ENCODE assay signal across 1 cellular context in the genomic region with DNA sequence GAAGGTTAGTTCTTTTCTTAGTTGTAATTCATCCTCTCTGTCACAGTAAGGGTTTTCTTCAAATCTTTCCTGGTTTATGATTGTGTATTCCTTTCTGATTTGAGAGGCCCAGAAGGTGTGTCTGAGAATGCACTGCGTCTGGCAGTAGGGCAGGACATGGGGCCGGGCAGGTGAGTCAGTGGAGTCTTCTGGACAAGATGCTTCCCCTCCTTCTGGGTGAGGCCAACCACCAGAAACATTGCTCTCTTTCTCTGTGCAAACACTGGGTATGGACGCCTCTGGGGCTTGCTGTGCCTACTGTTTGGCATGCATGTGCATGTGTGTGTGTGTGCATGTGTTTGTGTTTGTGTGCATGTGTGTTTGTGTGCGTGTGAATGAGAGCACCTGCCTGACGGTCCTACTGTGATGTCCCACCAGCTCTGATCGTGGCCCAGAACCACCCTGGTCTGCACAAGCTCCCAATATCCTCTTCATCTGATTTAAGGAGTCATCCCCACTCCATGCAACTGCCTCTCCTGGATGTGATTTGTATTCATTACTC.
TF ChIP-seq lines count a peak whose summit lies in the region.

No MANE protein-coding gene starts in this region.

TF ChIP-seq in IMR-90, 13 proteins besides CTCF, POLR2A, EP300 and RAD21:
- TF ChIP-seq, protein P1, sequence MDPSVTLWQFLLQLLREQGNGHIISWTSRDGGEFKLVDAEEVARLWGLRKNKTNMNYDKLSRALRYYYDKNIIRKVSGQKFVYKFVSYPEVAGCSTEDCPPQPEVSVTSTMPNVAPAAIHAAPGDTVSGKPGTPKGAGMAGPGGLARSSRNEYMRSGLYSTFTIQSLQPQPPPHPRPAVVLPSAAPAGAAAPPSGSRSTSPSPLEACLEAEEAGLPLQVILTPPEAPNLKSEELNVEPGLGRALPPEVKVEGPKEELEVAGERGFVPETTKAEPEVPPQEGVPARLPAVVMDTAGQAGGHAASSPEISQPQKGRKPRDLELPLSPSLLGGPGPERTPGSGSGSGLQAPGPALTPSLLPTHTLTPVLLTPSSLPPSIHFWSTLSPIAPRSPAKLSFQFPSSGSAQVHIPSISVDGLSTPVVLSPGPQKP (IDR thresholded peaks at IDR 0.05; ENCODE audit: borderline replicate concordance, low read depth, low read length) = no peak
- no peak for TF ChIP-seq CEBPB (IDR thresholded peaks at IDR 0.05; ENCODE audit: low read depth, low read length)
- no peak for TF ChIP-seq NFE2L2 (IDR thresholded peaks at IDR 0.05; ENCODE audit: low read depth, low read length)
- no peak for TF ChIP-seq SMC3 (IDR thresholded peaks at IDR 0.05; ENCODE audit: low read depth, low read length)
- TF ChIP-seq RCOR1 (IDR thresholded peaks at IDR 0.05; ENCODE audit: insufficient replicate concordance, low read length) = no peak
- TF ChIP-seq, protein P2, sequence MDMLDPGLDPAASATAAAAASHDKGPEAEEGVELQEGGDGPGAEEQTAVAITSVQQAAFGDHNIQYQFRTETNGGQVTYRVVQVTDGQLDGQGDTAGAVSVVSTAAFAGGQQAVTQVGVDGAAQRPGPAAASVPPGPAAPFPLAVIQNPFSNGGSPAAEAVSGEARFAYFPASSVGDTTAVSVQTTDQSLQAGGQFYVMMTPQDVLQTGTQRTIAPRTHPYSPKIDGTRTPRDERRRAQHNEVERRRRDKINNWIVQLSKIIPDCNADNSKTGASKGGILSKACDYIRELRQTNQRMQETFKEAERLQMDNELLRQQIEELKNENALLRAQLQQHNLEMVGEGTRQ (IDR thresholded peaks at IDR 0.05; ENCODE audit: low read depth, low read length) = no peak
- no peak for TF ChIP-seq FOS (IDR thresholded peaks at IDR 0.05; ENCODE audit: low read depth, low read length)
- no peak for TF ChIP-seq MXI1 (IDR thresholded peaks at IDR 0.05; ENCODE audit: borderline replicate concordance, low read depth, low read length)
- no peak for TF ChIP-seq RFX5 (IDR thresholded peaks at IDR 0.05; ENCODE audit: low read depth, low read length)
- no peak for TF ChIP-seq MAZ (IDR thresholded peaks at IDR 0.05; ENCODE audit: borderline replicate concordance, low read depth, low read length)
- TF ChIP-seq BHLHE40 (IDR thresholded peaks at IDR 0.05; ENCODE audit: low read depth, low read length) = no peak
